In genomic region chr5:60205071-60205470, GRCh38 we compare ENCODE assay signal across 1 cellular context.
TF ChIP-seq lines count a peak whose summit lies in the region.

No MANE protein-coding gene starts in this region.

TF ChIP-seq in H1, 55 proteins besides CTCF, POLR2A, EP300 and RAD21:
- TF ChIP-seq, protein P1, sequence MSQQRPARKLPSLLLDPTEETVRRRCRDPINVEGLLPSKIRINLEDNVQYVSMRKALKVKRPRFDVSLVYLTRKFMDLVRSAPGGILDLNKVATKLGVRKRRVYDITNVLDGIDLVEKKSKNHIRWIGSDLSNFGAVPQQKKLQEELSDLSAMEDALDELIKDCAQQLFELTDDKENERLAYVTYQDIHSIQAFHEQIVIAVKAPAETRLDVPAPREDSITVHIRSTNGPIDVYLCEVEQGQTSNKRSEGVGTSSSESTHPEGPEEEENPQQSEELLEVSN (IDR thresholded peaks at IDR 0.05): no peak
- TF ChIP-seq GABPA (IDR thresholded peaks at IDR 0.05; ENCODE audit: borderline replicate concordance, insufficient read depth, low read length) (no peak), CBX8 (IDR thresholded peaks at IDR 0.05; ENCODE audit: borderline replicate concordance, low read depth, low read length) (no peak), KDM4A (IDR thresholded peaks at IDR 0.05; ENCODE audit: low read depth, low read length, severe bottlenecking) (no peak), SIX5 (IDR thresholded peaks at IDR 0.05; ENCODE audit: low read depth, low read length) (no peak), CHD1 (IDR thresholded peaks at IDR 0.05; ENCODE audit: low read depth, low read length) (no peak), CREB1 (IDR thresholded peaks at IDR 0.05) (no peak), CHD2 (IDR thresholded peaks at IDR 0.05; ENCODE audit: low read length) (no peak), POU5F1 (IDR thresholded peaks at IDR 0.05; ENCODE audit: low read depth, low read length) (no peak), CBX5 (IDR thresholded peaks at IDR 0.05; ENCODE audit: low read depth, low read length) (no peak), ZNF274 (IDR thresholded peaks at IDR 0.05; ENCODE audit: borderline replicate concordance, extremely low read depth, low read length) (no peak), RXRA (IDR thresholded peaks at IDR 0.05; ENCODE audit: insufficient read depth, low read depth, low read length) (no peak), EGR1 (IDR thresholded peaks at IDR 0.05; ENCODE audit: borderline replicate concordance, low read depth, low read length) (no peak), BCL11A (IDR thresholded peaks at IDR 0.05; ENCODE audit: low read depth in 2 of 2, low read length in 2 of 2) (no peak), BACH1 (IDR thresholded peaks at IDR 0.05; ENCODE audit: low read length) (no peak), RNF2 (IDR thresholded peaks at IDR 0.05; ENCODE audit: borderline replicate concordance, low read depth, low read length, missing control alignments, poor library complexity, severe bottlenecking) (no peak), SUZ12 (IDR thresholded peaks at IDR 0.05; ENCODE audit: low read length) (no peak)
